ENCODE assay signal across 1 cellular context in genomic region chr16:29663020-29663828, GRCh38.
TF ChIP-seq lines count a peak whose summit lies in the region.

Gene SPN, plus strand, starts transcription at chr16:29663247. Its CDS starts 482 bp downstream, at chr16:29663729.

TF ChIP-seq in K562, 482 proteins besides CTCF, POLR2A, EP300 and RAD21 (continued from another document and continues in another):
- TF ChIP-seq PURB (CRISPR knock-in tag; IDR thresholded peaks at IDR 0.05; ENCODE audit: low read depth) (no peak), ZNF282 (CRISPR knock-in tag; IDR thresholded peaks at IDR 0.05) (no peak), MAX (CRISPR knock-in tag; IDR thresholded peaks at IDR 0.05) (peak; percentile 82), KDM2B (CRISPR knock-in tag; IDR thresholded peaks at IDR 0.05) (no peak), ARID1B (IDR thresholded peaks at IDR 0.05) (peak; percentile 93), ARID2 (IDR thresholded peaks at IDR 0.05) (no peak), ELK3 (CRISPR knock-in tag; IDR thresholded peaks at IDR 0.05) (no peak), MECOM (CRISPR knock-in tag; IDR thresholded peaks at IDR 0.05) (no peak), ZNF41 (CRISPR knock-in tag; conservative IDR thresholded peaks at IDR 0.05) (no peak), SMARCA5 (IDR thresholded peaks at IDR 0.05) (no peak), ZBTB5 (IDR thresholded peaks at IDR 0.05) (no peak), XRCC4 (IDR thresholded peaks at IDR 0.05; ENCODE audit: extremely low read depth, insufficient read depth, insufficient read length) (no peak), BRD4 (IDR thresholded peaks at IDR 0.05) (no peak), SIN3B (IDR thresholded peaks at IDR 0.05; ENCODE audit: low read depth) (0 out of 2 replicates have a peak, but pooled peaks have one; percentile 8), NFYB (IDR thresholded peaks at IDR 0.05; ENCODE audit: extremely low read depth, insufficient read length) (no peak), ETS2 (tag; IDR thresholded peaks at IDR 0.05; ENCODE audit: borderline replicate concordance, poor library complexity, severe bottlenecking) (no peak), COPS2 (conservative IDR thresholded peaks at IDR 0.05) (no peak), RBM22 (IDR thresholded peaks at IDR 0.05; ENCODE audit: low read depth, low read length, poor library complexity, severe bottlenecking) (no peak), CTBP1 (IDR thresholded peaks at IDR 0.05; ENCODE audit: borderline replicate concordance) (peak; percentile 76), SRSF7 (optimal IDR thresholded peaks at IDR 0.05; ENCODE audit: low read depth, low read length) (no peak), ZNF318 (IDR thresholded peaks at IDR 0.05; ENCODE audit: borderline replicate concordance in 1 of 2, low read depth in 1 of 2) (no peak), RNF2 (IDR thresholded peaks at IDR 0.05) (peak; percentile 99), BACH1 (tag; IDR thresholded peaks at IDR 0.05) (no peak), MAZ (CRISPR knock-in tag; conservative IDR thresholded peaks at IDR 0.05 in 1 of 2, IDR thresholded peaks at IDR 0.05 in 1 of 2) (peak; percentile 61 to 74; a peak in 3 of 4 replicates), YBX1 (IDR thresholded peaks at IDR 0.05) (no peak), ZFP1 (CRISPR knock-in tag; IDR thresholded peaks at IDR 0.05) (no peak), PREB (CRISPR knock-in tag; IDR thresholded peaks at IDR 0.05) (no peak), CTCFL (IDR thresholded peaks at IDR 0.05; ENCODE audit: borderline replicate concordance, insufficient read depth, low read depth, low read length, poor library complexity, severe bottlenecking) (no peak), THRB (CRISPR knock-in tag; conservative IDR thresholded peaks at IDR 0.05) (no peak), ZNF586 (CRISPR knock-in tag; conservative IDR thresholded peaks at IDR 0.05) (no peak), SETDB1 (IDR thresholded peaks at IDR 0.05; ENCODE audit: low read length) (no peak), RBFOX2 (IDR thresholded peaks at IDR 0.05; ENCODE audit: low read depth, low read length) (peak; percentile 91), ZBTB12 (CRISPR knock-in tag; IDR thresholded peaks at IDR 0.05) (no peak), ZNF518B (CRISPR knock-in tag; IDR thresholded peaks at IDR 0.05) (no peak), HNRNPLL (IDR thresholded peaks at IDR 0.05; ENCODE audit: low read depth, low read length, poor library complexity, severe bottlenecking) (no peak), ESRRA (IDR thresholded peaks at IDR 0.05; ENCODE audit: borderline replicate concordance, low read depth) (peak; percentile 86), GMEB1 (CRISPR knock-in tag; IDR thresholded peaks at IDR 0.05) (no peak), KDM5B (IDR thresholded peaks at IDR 0.05; ENCODE audit: insufficient replicate concordance, low read depth, low read length) (peak; percentile 89)
